Comparison of ENCODE assay signal across 8 cellular contexts in the genomic region with DNA sequence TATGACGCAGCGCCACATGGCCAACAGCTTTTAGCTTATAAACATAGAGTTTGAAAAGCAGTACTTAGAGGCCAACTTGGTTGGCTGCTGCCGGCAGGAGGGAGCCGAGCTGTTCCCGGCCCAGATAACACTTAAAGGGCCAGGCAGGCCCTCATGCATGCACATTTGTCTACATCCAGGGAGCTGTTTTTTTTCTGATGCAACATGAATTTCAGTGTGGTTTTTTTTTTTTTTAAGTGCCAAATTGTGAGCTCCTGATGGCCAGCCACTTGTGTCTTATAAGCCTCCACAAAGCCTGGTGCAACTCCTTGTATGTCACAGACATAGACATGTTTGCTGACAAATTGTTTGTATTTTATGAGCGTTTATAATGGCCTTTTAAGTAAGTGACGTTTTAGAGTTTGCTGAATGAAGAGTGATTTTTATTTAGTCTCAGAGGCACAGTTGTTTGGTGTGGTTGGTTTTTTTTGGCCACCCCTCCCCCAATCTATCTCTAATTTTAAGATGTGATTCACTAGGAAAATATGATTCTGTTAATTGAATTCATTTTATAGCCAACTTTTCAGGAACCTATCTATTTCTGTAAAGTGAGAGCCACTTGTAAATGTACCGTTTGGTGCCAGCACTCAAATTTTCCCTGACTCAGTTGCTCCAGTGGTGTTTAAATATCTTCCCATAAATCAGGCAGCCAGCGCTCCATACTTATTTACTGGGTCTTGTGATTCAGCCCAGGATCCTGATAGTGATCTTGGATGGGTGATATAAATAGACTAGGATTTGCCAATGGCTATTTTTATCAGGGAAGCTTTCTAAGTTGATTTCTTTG.
DNase-seq lines count a peak whose midpoint lies in the region; ATAC-seq and TF ChIP-seq lines count a peak whose summit lies in the region.

No MANE protein-coding gene starts in this region.

- peaks cover 2% of the 10 kb centered on the region for H3K27me3 Mint-ChIP-seq in endothelial cell (ENCODE audit: unreplicated experiment)
- no peaks in the 10 kb centered on the region for H3K27me3 Mint-ChIP-seq in activated T-cell treated with anti-CD3 and anti-CD28 coated beads, Interleukin-2, amount 50 U/mL, for 4 hours (ENCODE audit: low read depth)

- DNase-seq in G401 (ENCODE audit: low spot score) (peak; percentile 61), NCI-H524 treated with DMSO at 0.1 percent for 48 hours (lab: John Stamatoyannopoulos, UW) (peak; percentile 56), endothelial cell (ENCODE audit: low spot score) (no peak), mucosa of gallbladder (ENCODE audit: low spot score) (peak; percentile 77), KG1 (lab: John Stamatoyannopoulos, UW) (no peak), UCSD-AML1 (lab: John Stamatoyannopoulos, UW; ENCODE audit: unreplicated experiment) (no peak)
- no peak for DNase-seq in activated T-cell treated with anti-CD3 and anti-CD28 coated beads, Interleukin-2, amount 50 U/mL, for 4 hours
- DNase-seq in activated CD4-positive, alpha-beta T cell treated with anti-CD3 and anti-CD28 coated beads for 48 hours, result no peak

- no peak for TF ChIP-seq CTCF in endothelial cell (IDR thresholded peaks at IDR 0.05; ENCODE audit: unreplicated experiment)

- H3K36me3 Mint-ChIP-seq in endothelial cell (ENCODE audit: low read depth, unreplicated experiment), result peaks cover 13% of the 10 kb centered on the region
- peaks cover 13% of the 10 kb centered on the region for H3K36me3 Mint-ChIP-seq in activated T-cell treated with anti-CD3 and anti-CD28 coated beads, Interleukin-2, amount 50 U/mL, for 4 hours (ENCODE audit: insufficient read depth)

- H3K4me3 Mint-ChIP-seq in endothelial cell (ENCODE audit: unreplicated experiment), result no peak overlapping the region
- H3K4me3 Mint-ChIP-seq in activated T-cell treated with anti-CD3 and anti-CD28 coated beads, Interleukin-2, amount 50 U/mL, for 4 hours, result no peak overlapping the region

- peaks cover 38% of the 10 kb centered on the region for H3K4me1 Mint-ChIP-seq in endothelial cell (ENCODE audit: unreplicated experiment)
- peaks cover 2% of the 10 kb centered on the region for H3K4me1 Mint-ChIP-seq in activated T-cell treated with anti-CD3 and anti-CD28 coated beads, Interleukin-2, amount 50 U/mL, for 4 hours (ENCODE audit: low read depth)

- in situ Hi-C loops in G401 (cut with HindIII; ENCODE audit: low sequenced_read_pairs), result no loop called here

- ATAC-seq in activated T-cell treated with anti-CD3 and anti-CD28 coated beads, Interleukin-2, amount 50 U/mL, for 4 hours, result no peak

- no peaks in the 10 kb centered on the region for H3K9me3 Mint-ChIP-seq in endothelial cell (ENCODE audit: unreplicated experiment)
- H3K9me3 Mint-ChIP-seq in activated T-cell treated with anti-CD3 and anti-CD28 coated beads, Interleukin-2, amount 50 U/mL, for 4 hours, result no peaks in the 10 kb centered on the region

- peak overlapping the region; percentile 57 for H3K27ac Mint-ChIP-seq in endothelial cell (ENCODE audit: unreplicated experiment)

Comparison
In these comparisons a context has a peak if more than half of its experiments do, and no peak if none do; other contexts are left out.
1. DNase-seq: peak in G401 (single experiment), NCI-H524 treated with DMSO at 0.1 percent for 48 hours (single experiment) and mucosa of gallbladder (single experiment); none in endothelial cell (single experiment), activated T-cell treated with anti-CD3 and anti-CD28 coated beads, Interleukin-2, amount 50 U/mL, for 4 hours (single experiment), KG1 (single experiment), UCSD-AML1 (single experiment) and activated CD4-positive, alpha-beta T cell treated with anti-CD3 and anti-CD28 coated beads for 48 hours (single experiment).